Comparison of ENCODE assay signal across 1 cellular context in genomic region chr10:46523119-46523880, GRCh38.
TF ChIP-seq lines count a peak whose summit lies in the region.

No MANE protein-coding gene starts in this region.

TF ChIP-seq in IMR-90, 13 proteins besides CTCF, POLR2A, EP300 and RAD21 (continued from another document):
- TF ChIP-seq ELK1 (IDR thresholded peaks at IDR 0.05; ENCODE audit: borderline replicate concordance, low read depth, low read length) = no peak
- no peak for TF ChIP-seq FOS (IDR thresholded peaks at IDR 0.05; ENCODE audit: low read depth, low read length)
- no peak for TF ChIP-seq CHD1 (IDR thresholded peaks at IDR 0.05; ENCODE audit: low read depth, low read length)
- no peak for TF ChIP-seq RCOR1 (IDR thresholded peaks at IDR 0.05; ENCODE audit: insufficient replicate concordance, low read length)
- TF ChIP-seq CEBPB (IDR thresholded peaks at IDR 0.05; ENCODE audit: low read depth, low read length) = no peak
- no peak for TF ChIP-seq MXI1 (IDR thresholded peaks at IDR 0.05; ENCODE audit: borderline replicate concordance, low read depth, low read length)
- no peak for TF ChIP-seq NFE2L2 (IDR thresholded peaks at IDR 0.05; ENCODE audit: low read depth, low read length)
